Comparison of ENCODE assay signal across 1 cellular context in genomic region chr1:8274396-8274795, GRCh38.
TF ChIP-seq lines count a peak whose summit lies in the region.

No MANE protein-coding gene starts in this region.

TF ChIP-seq in H1, 55 proteins besides CTCF, POLR2A, EP300 and RAD21 (continued from another document):
- TF ChIP-seq, protein P1, sequence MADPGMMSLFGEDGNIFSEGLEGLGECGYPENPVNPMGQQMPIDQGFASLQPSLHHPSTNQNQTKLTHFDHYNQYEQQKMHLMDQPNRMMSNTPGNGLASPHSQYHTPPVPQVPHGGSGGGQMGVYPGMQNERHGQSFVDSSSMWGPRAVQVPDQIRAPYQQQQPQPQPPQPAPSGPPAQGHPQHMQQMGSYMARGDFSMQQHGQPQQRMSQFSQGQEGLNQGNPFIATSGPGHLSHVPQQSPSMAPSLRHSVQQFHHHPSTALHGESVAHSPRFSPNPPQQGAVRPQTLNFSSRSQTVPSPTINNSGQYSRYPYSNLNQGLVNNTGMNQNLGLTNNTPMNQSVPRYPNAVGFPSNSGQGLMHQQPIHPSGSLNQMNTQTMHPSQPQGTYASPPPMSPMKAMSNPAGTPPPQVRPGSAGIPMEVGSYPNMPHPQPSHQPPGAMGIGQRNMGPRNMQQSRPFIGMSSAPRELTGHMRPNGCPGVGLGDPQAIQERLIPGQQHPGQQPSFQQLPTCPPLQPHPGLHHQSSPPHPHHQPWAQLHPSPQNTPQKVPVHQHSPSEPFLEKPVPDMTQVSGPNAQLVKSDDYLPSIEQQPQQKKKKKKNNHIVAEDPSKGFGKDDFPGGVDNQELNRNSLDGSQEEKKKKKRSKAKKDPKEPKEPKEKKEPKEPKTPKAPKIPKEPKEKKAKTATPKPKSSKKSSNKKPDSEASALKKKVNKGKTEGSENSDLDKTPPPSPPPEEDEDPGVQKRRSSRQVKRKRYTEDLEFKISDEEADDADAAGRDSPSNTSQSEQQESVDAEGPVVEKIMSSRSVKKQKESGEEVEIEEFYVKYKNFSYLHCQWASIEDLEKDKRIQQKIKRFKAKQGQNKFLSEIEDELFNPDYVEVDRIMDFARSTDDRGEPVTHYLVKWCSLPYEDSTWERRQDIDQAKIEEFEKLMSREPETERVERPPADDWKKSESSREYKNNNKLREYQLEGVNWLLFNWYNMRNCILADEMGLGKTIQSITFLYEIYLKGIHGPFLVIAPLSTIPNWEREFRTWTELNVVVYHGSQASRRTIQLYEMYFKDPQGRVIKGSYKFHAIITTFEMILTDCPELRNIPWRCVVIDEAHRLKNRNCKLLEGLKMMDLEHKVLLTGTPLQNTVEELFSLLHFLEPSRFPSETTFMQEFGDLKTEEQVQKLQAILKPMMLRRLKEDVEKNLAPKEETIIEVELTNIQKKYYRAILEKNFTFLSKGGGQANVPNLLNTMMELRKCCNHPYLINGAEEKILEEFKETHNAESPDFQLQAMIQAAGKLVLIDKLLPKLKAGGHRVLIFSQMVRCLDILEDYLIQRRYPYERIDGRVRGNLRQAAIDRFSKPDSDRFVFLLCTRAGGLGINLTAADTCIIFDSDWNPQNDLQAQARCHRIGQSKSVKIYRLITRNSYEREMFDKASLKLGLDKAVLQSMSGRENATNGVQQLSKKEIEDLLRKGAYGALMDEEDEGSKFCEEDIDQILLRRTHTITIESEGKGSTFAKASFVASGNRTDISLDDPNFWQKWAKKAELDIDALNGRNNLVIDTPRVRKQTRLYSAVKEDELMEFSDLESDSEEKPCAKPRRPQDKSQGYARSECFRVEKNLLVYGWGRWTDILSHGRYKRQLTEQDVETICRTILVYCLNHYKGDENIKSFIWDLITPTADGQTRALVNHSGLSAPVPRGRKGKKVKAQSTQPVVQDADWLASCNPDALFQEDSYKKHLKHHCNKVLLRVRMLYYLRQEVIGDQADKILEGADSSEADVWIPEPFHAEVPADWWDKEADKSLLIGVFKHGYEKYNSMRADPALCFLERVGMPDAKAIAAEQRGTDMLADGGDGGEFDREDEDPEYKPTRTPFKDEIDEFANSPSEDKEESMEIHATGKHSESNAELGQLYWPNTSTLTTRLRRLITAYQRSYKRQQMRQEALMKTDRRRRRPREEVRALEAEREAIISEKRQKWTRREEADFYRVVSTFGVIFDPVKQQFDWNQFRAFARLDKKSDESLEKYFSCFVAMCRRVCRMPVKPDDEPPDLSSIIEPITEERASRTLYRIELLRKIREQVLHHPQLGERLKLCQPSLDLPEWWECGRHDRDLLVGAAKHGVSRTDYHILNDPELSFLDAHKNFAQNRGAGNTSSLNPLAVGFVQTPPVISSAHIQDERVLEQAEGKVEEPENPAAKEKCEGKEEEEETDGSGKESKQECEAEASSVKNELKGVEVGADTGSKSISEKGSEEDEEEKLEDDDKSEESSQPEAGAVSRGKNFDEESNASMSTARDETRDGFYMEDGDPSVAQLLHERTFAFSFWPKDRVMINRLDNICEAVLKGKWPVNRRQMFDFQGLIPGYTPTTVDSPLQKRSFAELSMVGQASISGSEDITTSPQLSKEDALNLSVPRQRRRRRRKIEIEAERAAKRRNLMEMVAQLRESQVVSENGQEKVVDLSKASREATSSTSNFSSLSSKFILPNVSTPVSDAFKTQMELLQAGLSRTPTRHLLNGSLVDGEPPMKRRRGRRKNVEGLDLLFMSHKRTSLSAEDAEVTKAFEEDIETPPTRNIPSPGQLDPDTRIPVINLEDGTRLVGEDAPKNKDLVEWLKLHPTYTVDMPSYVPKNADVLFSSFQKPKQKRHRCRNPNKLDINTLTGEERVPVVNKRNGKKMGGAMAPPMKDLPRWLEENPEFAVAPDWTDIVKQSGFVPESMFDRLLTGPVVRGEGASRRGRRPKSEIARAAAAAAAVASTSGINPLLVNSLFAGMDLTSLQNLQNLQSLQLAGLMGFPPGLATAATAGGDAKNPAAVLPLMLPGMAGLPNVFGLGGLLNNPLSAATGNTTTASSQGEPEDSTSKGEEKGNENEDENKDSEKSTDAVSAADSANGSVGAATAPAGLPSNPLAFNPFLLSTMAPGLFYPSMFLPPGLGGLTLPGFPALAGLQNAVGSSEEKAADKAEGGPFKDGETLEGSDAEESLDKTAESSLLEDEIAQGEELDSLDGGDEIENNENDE (IDR thresholded peaks at IDR 0.05; ENCODE audit: insufficient replicate concordance, low read length) = no peak
- no peak for TF ChIP-seq RBBP5 (IDR thresholded peaks at IDR 0.05; ENCODE audit: borderline replicate concordance, low read depth, low read length)
